In genomic region chr16:55294129-55294528, GRCh38 we compare ENCODE assay signal across 1 cellular context.
TF ChIP-seq lines count a peak whose summit lies in the region.

No MANE protein-coding gene starts in this region.

TF ChIP-seq in HCT116, 20 proteins besides CTCF, POLR2A, EP300 and RAD21 (continued from another document):
- TF ChIP-seq REST (IDR thresholded peaks at IDR 0.05; ENCODE audit: low read depth) (no peak), CEBPB (IDR thresholded peaks at IDR 0.05; ENCODE audit: low read depth) (no peak), YY1 (IDR thresholded peaks at IDR 0.05; ENCODE audit: extremely low read depth, insufficient replicate concordance, low read depth, low read length) (no peak), SP1 (IDR thresholded peaks at IDR 0.05; ENCODE audit: low read depth) (no peak)
